1 cellular context compared by ENCODE assay signal in genomic region chr21:42599962-42600361, GRCh38.
TF ChIP-seq lines count a peak whose summit lies in the region.

No MANE protein-coding gene starts in this region.

TF ChIP-seq in H1, 55 proteins besides CTCF, POLR2A, EP300 and RAD21 (continued from another document):
- TF ChIP-seq NRF1 (IDR thresholded peaks at IDR 0.05; ENCODE audit: low read depth, low read length), result no peak
- no peak for TF ChIP-seq KDM4A (IDR thresholded peaks at IDR 0.05; ENCODE audit: low read depth, low read length, severe bottlenecking)
- no peak for TF ChIP-seq RXRA (IDR thresholded peaks at IDR 0.05; ENCODE audit: insufficient read depth, low read depth, low read length)
- TF ChIP-seq GABPA (IDR thresholded peaks at IDR 0.05; ENCODE audit: borderline replicate concordance, insufficient read depth, low read length), result no peak
- TF ChIP-seq CTBP2 (IDR thresholded peaks at IDR 0.05; ENCODE audit: borderline replicate concordance, insufficient read depth, insufficient read length, low read length), result no peak
- TF ChIP-seq NANOG (IDR thresholded peaks at IDR 0.05; ENCODE audit: insufficient read depth, low read depth, low read length, poor library complexity, severe bottlenecking), result no peak
- TF ChIP-seq YY1 (IDR thresholded peaks at IDR 0.05; ENCODE audit: low read depth, low read length), result no peak
- no peak for TF ChIP-seq CBX8 (IDR thresholded peaks at IDR 0.05; ENCODE audit: borderline replicate concordance, low read depth, low read length)
TF ChIP-seq in H1: peak in this region for 0.
